8 cellular contexts compared by ENCODE assay signal in the genomic region with DNA sequence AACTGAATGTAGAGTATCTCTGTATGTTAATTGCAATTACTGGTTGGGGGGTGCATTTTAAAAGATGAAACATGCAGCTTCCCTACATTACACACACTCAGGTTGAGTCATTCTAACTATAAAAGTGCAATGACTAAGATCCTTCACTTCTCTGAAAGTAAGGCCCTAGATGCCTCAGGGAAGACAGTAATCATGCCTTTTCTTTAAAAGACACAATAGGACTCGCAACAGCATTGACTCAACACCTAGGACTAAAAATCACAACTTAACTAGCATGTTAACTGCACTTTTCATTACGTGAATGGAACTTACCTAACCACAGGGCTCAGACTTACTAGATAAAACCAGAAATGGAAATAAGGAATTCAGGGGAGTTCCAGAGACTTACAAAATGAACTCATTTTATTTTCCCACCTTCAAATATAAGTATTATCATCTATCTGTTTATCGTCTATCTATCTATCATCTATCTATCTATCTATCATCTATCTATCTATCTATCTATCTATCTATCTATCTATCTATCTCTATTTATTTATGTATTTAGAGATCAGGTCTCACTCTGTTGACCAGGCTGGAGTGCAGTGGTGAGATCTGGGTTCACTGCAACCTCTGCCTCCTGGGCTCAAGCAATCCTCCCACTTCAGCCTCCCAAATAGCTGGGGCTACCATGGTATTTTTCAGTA. TPM values are rescaled to one million over a fixed set of nuclear protein-coding genes. Genes with fewer than 3 reads are reported as not detected.
DNase-seq lines count a peak whose midpoint lies in the region; ATAC-seq and TF ChIP-seq lines count a peak whose summit lies in the region.

No MANE protein-coding gene starts in this region.

- no peak overlapping the region for H3K4me3 Mint-ChIP-seq in T-helper 2 cell treated with Interferon-gamma antibody and Interleukin-4, amounts not matched to agents 5 μg/mL and 100 μg/mL, for 36 hours

- peak overlapping the region in 4 of 5 donors; percentile 26 to 64 (median 38) for H3K27ac ChIP-seq in adrenal gland
- H3K27ac ChIP-seq in stomach = no peak overlapping the region

- H3K4me3 ChIP-seq in adrenal gland = no peak overlapping the region
- H3K4me3 ChIP-seq in stomach = no peak overlapping the region

- ATAC-seq in GM19025 (IDR thresholded peaks at IDR 0.05; ENCODE audit: low read depth, unreplicated experiment) = peak; percentile 53
- peak; percentile 73 for ATAC-seq in HG03159 (IDR thresholded peaks at IDR 0.05; ENCODE audit: unreplicated experiment)

- H3K4me1 ChIP-seq in adrenal gland (replicated peaks in 1 of 2) (peaks cover 0 to 11% of the 10 kb centered on the region in 2 donors), stomach (no peaks in the 10 kb centered on the region)

- H3K27ac Mint-ChIP-seq in T-helper 2 cell treated with Interferon-gamma antibody and Interleukin-4, amounts not matched to agents 5 μg/mL and 100 μg/mL, for 36 hours = no peak overlapping the region

- intact Hi-C loops in adrenal gland (cut with DNase I) = no loop called here
- intact Hi-C loops in stomach (cut with DNase I; ENCODE audit: low total_unique reads) = no loop called here

- H3K9me3 Mint-ChIP-seq in T-helper 2 cell treated with Interferon-gamma antibody and Interleukin-4, amounts not matched to agents 5 μg/mL and 100 μg/mL, for 36 hours = no peaks in the 10 kb centered on the region

- DNase-seq in ACHN (peak; percentile 41), adrenal gland (no peak), NCI-H524 (lab: John Stamatoyannopoulos, UW) (no peak), cerebellum (ENCODE audit: low spot score) (no peak), stomach (no peak)
- no peak for DNase-seq in T-helper 2 cell treated with Interferon-gamma antibody and Interleukin-4, amounts not matched to agents 5 μg/mL and 100 μg/mL, for 36 hours (ENCODE audit: low spot score)

- in situ Hi-C loops in ACHN (cut with HindIII; ENCODE audit: low pct_ligation_motif_present, low pct_unique_long_range_greater_than_20kb, low sequenced_read_pairs) = no loop called here

- H3K36me3 ChIP-seq in adrenal gland (replicated peaks in 1 of 2) (no peaks in the 10 kb centered on the region), stomach (peaks cover 0 to 23% (median 12%) of the 10 kb centered on the region in 4 donors)

- H3K27me3 ChIP-seq in adrenal gland = no peaks in the 10 kb centered on the region
- H3K27me3 ChIP-seq in stomach = no peaks in the 10 kb centered on the region

- 73 to 83% (median 79%) methylated on average over 3 of the region's 3 CpGs for WGBS in adrenal gland, 4 donors
- WGBS in stomach, 5 donors = 76 to 92% (median 85%) methylated on average over 3 of the region's 3 CpGs

- no peak for TF ChIP-seq EP300 in stomach (IDR thresholded peaks at IDR 0.05)

- peaks cover 3% of the 10 kb centered on the region for H3K4me1 Mint-ChIP-seq in T-helper 2 cell treated with Interferon-gamma antibody and Interleukin-4, amounts not matched to agents 5 μg/mL and 100 μg/mL, for 36 hours (ENCODE audit: low read depth)

- H3K36me3 Mint-ChIP-seq in T-helper 2 cell treated with Interferon-gamma antibody and Interleukin-4, amounts not matched to agents 5 μg/mL and 100 μg/mL, for 36 hours (ENCODE audit: low read depth) = peaks cover 2% of the 10 kb centered on the region

- no peaks in the 10 kb centered on the region for H3K27me3 Mint-ChIP-seq in T-helper 2 cell treated with Interferon-gamma antibody and Interleukin-4, amounts not matched to agents 5 μg/mL and 100 μg/mL, for 36 hours (ENCODE audit: low read depth)

- TF ChIP-seq CTCF in adrenal gland (IDR thresholded peaks at IDR 0.05) = no peak
- no peak for TF ChIP-seq CTCF in stomach (IDR thresholded peaks at IDR 0.05)

- TF ChIP-seq POLR2A in adrenal gland (IDR thresholded peaks at IDR 0.05) = no peak
- TF ChIP-seq POLR2A in stomach (IDR thresholded peaks at IDR 0.05) = no peak

- H3K9me3 ChIP-seq in adrenal gland (replicated peaks in 1 of 3) (no peaks in the 10 kb centered on the region), stomach (no peaks in the 10 kb centered on the region)

RNA-seq across cellular contexts. Expression of a gene that starts 47.8 kb away (rescaled TPM):
- total RNA-seq in adrenal gland (1 to 10 TPM in 7 of 8 donors, under 1 TPM in 1; 0.30 to 7.3 (median 4.1) TPM), cerebellum (59.8 TPM), stomach (10 to 100 TPM in 2 of 5 donors, 1 to 10 TPM in 3; 2.3 to 26.4 (median 5.5) TPM)
- polyA plus RNA-seq in adrenal gland (1 to 10 TPM; 1.0 to 3.0 (median 1.0) TPM), stomach (1 to 10 TPM; 1.1 to 1.7 (median 1.7) TPM)

RNA-seq across cellular contexts. Expression of a gene that starts 47.8 kb away (rescaled TPM):
- 10 to 100 TPM in 4 of 8 donors, 1 to 10 TPM in 4; 5.9 to 17.3 (median 11.5) TPM for total RNA-seq in adrenal gland
- 1 to 10 TPM; 4.1 to 9.5 (median 6.8) TPM for polyA plus RNA-seq in adrenal gland
- total RNA-seq in cerebellum = 10.2 TPM
- 10 to 100 TPM in 1 of 5 donors, 1 to 10 TPM in 3, not detected in 1; 1.8 to 11.7 (median 7.6) TPM for total RNA-seq in stomach
- 10 to 100 TPM in 1 of 3 donors, 1 to 10 TPM in 2; 5.8 to 15.1 (median 8.1) TPM for polyA plus RNA-seq in stomach

RNA-seq across cellular contexts. Expression of a gene that starts 59.7 kb away (rescaled TPM):
- total RNA-seq in adrenal gland = under 1 TPM in 2 of 8 donors, not detected in 6; 0.11 to 0.13 TPM
- under 1 TPM in 1 of 3 donors, not detected in 2; 0.24 TPM for polyA plus RNA-seq in adrenal gland
- total RNA-seq in cerebellum = not detected
- not detected for total RNA-seq in stomach
- polyA plus RNA-seq in stomach = under 1 TPM in 1 of 3 donors, not detected in 2; 0.61 TPM

Comparison
In these comparisons a context has a peak if more than half of its experiments do, and no peak if none do; other contexts are left out.
1. H3K27ac ChIP-seq: peak in adrenal gland (4 of 5); none in stomach (0 of 5).